8 cellular contexts compared by ENCODE assay signal in the genomic region with DNA sequence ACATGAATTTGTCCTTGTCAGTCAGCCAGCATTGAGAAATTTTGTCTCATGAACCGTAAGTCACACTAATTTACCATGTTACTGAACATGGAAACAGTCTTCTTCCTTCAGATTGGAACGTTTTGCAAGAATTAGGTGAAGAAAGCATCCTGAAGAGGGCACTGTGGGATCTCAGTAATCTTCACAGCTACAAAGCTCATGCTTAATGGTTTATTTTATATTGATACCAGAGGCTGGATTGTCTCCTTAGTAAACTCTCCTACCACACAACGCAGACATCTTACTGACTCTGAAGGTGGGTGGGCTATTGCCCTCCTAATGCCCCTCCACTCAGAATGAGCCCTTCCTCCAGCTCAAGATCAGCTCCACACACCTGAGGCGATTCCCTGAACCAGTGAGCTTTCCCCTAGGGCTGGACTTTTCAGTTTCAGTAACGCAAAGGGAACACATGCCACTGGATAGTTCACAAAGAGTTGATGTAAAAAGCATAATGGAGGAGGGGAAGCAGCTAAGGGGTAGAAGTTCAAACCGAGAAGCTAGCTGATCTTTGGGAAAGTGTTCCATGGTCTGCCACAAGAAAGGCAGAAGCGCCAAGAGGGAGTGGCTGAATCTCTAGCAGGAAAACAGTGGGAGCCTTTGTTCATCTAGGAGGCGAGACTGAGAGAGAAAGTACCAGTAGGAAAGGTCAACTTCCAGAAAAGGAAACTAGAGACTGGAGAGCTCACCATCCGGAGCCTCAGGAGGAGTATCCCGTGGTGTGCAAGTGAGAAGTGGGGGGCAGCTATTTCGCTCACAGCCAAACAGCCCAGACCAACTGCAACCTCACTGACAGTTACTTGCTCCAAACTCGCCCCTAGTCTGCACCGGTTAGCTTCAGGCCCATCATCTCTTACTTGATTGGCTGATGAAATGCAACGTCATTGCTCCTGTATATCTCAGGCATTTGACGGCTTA. TPM values are rescaled to one million over a fixed set of nuclear protein-coding genes. Genes with fewer than 3 reads are reported as not detected.
DNase-seq lines count a peak whose midpoint lies in the region; ATAC-seq and TF ChIP-seq lines count a peak whose summit lies in the region.

Gene SLC9C1 (minus strand): TSS at position 849 of the 954 bp plus-strand sequence. CDS start 7,425 bp downstream, outside the sequence.

- peaks cover 2% of the 10 kb centered on the region; the same call in 1 of the 2 replicates for H3K9me3 ChIP-seq in SJCRH30 (replicated peaks)
- H3K9me3 ChIP-seq in skeletal muscle tissue (ENCODE audit: control insufficient read depth in 3 of 3, low read length in 3 of 3): no peaks in the 10 kb centered on the region

- peak within 1 kb of the TSS in 1 of 3 donors; percentile 57 for H3K9ac ChIP-seq in skeletal muscle tissue (ENCODE audit: low read depth in 1 of 3, low read length in 3 of 3)

- peak; percentile 57 for ATAC-seq in GM21529 (IDR thresholded peaks at IDR 0.05; ENCODE audit: unreplicated experiment)

- H3K4me3 ChIP-seq in LNCaP clone FGC (ENCODE audit: low read depth, low read length) (no peak within 1 kb of the TSS), SJCRH30 (peak within 1 kb of the TSS; percentile 29), skeletal muscle tissue (ENCODE audit: low read length in 3 of 3) (peak within 1 kb of the TSS; percentile 47 to 64 (median 49))

- no peaks in the 10 kb centered on the region for H3K27me3 ChIP-seq in SJCRH30
- H3K27me3 ChIP-seq in skeletal muscle tissue (ENCODE audit: control insufficient read depth in 3 of 3, insufficient read depth in 3 of 3, low read length in 3 of 3): no peaks in the 10 kb centered on the region

- peak; percentile 72 for TF ChIP-seq CTCF in LNCaP clone FGC (IDR thresholded peaks at IDR 0.05; ENCODE audit: control insufficient read depth, extremely low read depth, insufficient read depth)

- DNase-seq in Daoy (ENCODE audit: low read depth) (peak; percentile 65), LNCaP clone FGC (ENCODE audit: low read depth) (peak; percentile 45), SJCRH30 (peak; percentile 26 to 70), caudate nucleus (lab: John Stamatoyannopoulos, UW) (peak in 36 of 61 donors; percentile 3 to 75 (median 46)), inferior parietal cortex (ENCODE audit: extremely low spot score) (peak; percentile 85), GF-D8 (lab: John Stamatoyannopoulos, UW) (no peak)

- H3K36me3 ChIP-seq in SJCRH30 (no peaks in the 10 kb centered on the region), skeletal muscle tissue (ENCODE audit: control insufficient read depth in 3 of 3, insufficient read depth in 3 of 3, low read length in 3 of 3) (no peaks in the 10 kb centered on the region)

- no peaks in the 10 kb centered on the region; the same call in 1 of the 2 replicates for H3K4me1 ChIP-seq in SJCRH30
- no peaks in the 10 kb centered on the region for H3K4me1 ChIP-seq in skeletal muscle tissue (ENCODE audit: control insufficient read depth in 3 of 3, insufficient read depth in 3 of 3, low read length in 3 of 3)

- H3K27ac ChIP-seq in SJCRH30 (no peak within 1 kb of the TSS), caudate nucleus (ENCODE audit: low read depth, low read length) (peak within 1 kb of the TSS; percentile 83), skeletal muscle tissue (ENCODE audit: low read depth, low read length) (no peak within 1 kb of the TSS)

RNA-seq across cellular contexts. Expression of gene SLC9C1, which starts in this region (rescaled TPM):
- not detected in 2 replicates for total RNA-seq in Daoy (2014; rRNA removed; shearing (Covaris generic))
- total RNA-seq in SJCRH30 (2014; rRNA removed; shearing (Covaris generic)): not detected in 2 replicates
- total RNA-seq in skeletal muscle tissue: 1.0 TPM

Comparison
In these comparisons a context has a peak if more than half of its experiments do, and no peak if none do; other contexts are left out.
1. Peak in DNase-seq in Daoy; RNA of the gene not detected or under 1 TPM.
2. Peak in DNase-seq and H3K4me3 ChIP-seq in SJCRH30; RNA of the gene not detected or under 1 TPM.